ENCODE assay signal across 8 cellular contexts in genomic region chr1:184753608-184754478, GRCh38. TPM values are rescaled to one million over a fixed set of nuclear protein-coding genes. Genes with fewer than 3 reads are reported as not detected.
DNase-seq lines count a peak whose midpoint lies in the region; ATAC-seq and TF ChIP-seq lines count a peak whose summit lies in the region.

No MANE protein-coding gene starts in this region.

- no peaks in the 10 kb centered on the region for H3K27me3 ChIP-seq in colonic mucosa
- no peaks in the 10 kb centered on the region for H3K27me3 ChIP-seq in left lung

- ATAC-seq in GM21723 (IDR thresholded peaks at IDR 0.05; ENCODE audit: unreplicated experiment) (peak; percentile 20), left lung (peak; percentile 26), GM18870 (IDR thresholded peaks at IDR 0.05; ENCODE audit: unreplicated experiment) (no peak)

- no peaks in the 10 kb centered on the region for H3K9me3 ChIP-seq in colonic mucosa
- H3K9me3 ChIP-seq in left lung, result no peaks in the 10 kb centered on the region

- H3K4me1 ChIP-seq in colonic mucosa (peaks cover 3% of the 10 kb centered on the region), left lung (peaks cover 15 to 47% of the 10 kb centered on the region in 2 donors)

- H3K9ac ChIP-seq in colonic mucosa (ENCODE audit: low read depth in 2 of 2, low read length in 2 of 2), result peak overlapping the region; percentile 79 to 93

- intact Hi-C loops in colonic mucosa (cut with DNase I), result no loop called here
- intact Hi-C loops in left lung (cut with DNase I), result no loop called here

- DNase-seq in D341Med (ENCODE audit: low spot score), result peak; percentile 73
- DNase-seq in LHCN-M2 (ENCODE audit: low read depth), result peak; percentile 21
- peak; percentile 73 for DNase-seq in UCSD-AML1 (lab: John Stamatoyannopoulos, UW; ENCODE audit: unreplicated experiment)
- DNase-seq in colonic mucosa, result peak; percentile 54
- peak; percentile 60 to 89 for DNase-seq in left lung
- peak; percentile 7 to 35 (median 16) for DNase-seq in stimulated activated CD4-positive, alpha-beta T cell treated with anti-CD3 and anti-CD28 coated beads, TNF-alpha, amount 100 ng/mL, for 24 hours (ENCODE audit: low read depth in 3 of 3)

- H3K36me3 ChIP-seq in colonic mucosa, result no peaks in the 10 kb centered on the region
- no peaks in the 10 kb centered on the region for H3K36me3 ChIP-seq in left lung

- peak overlapping the region; percentile 97 for H3K27ac ChIP-seq in colonic mucosa
- peak overlapping the region; percentile 93 to 98 for H3K27ac ChIP-seq in left lung

- H3K4me3 ChIP-seq in colonic mucosa (peak overlapping the region; percentile 85), left lung (peak overlapping the region; percentile 91 to 100)

- TF ChIP-seq CTCF in colonic mucosa (IDR thresholded peaks at IDR 0.05), result no peak
- no peak for TF ChIP-seq CTCF in left lung (IDR thresholded peaks at IDR 0.05)

RNA-seq across cellular contexts. Expression of gene EDEM3, which starts 0.8 kb away (rescaled TPM):
- total RNA-seq in LHCN-M2 (2014; rRNA removed), result 36.1 and 42.3 TPM in 2 replicates
- 4.0 TPM for polyA plus RNA-seq in LHCN-M2 (2012)
- total RNA-seq in colonic mucosa, result 10 to 100 TPM; 55.7 to 75.4 TPM
- 10 to 100 TPM; 31.6 to 42.8 TPM for total RNA-seq in left lung

Comparison
In these comparisons a context has a peak if more than half of its experiments do, and no peak if none do; other contexts are left out.
1. DNase-seq: peak in every context shown above with its lines; median percentile 74 in left lung; 73 in D341Med; 73 in UCSD-AML1; 54 in colonic mucosa; 21 in LHCN-M2; 16 in stimulated activated CD4-positive, alpha-beta T cell treated with anti-CD3 and anti-CD28 coated beads, TNF-alpha, amount 100 ng/mL, for 24 hours.